In the genomic region with DNA sequence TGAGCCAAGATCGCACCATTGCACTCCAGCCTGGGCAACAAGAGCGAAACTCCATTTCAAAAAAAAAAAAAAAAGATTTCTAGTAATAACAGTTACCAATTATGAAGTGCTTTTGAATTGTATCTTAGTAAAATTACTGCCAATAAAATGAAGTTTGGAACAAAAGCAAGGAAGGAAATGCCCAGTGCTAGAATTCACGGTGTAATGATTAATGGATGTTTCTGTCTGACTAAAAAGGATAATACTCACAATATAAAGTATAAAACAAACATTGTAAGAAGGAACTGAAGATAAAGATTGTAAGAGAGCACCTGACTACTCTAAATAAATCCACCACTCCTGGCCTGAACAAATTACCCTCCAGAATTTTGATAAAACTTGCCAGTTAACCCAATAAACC, we compare ENCODE assay signal across 18 cellular contexts. TPM values are rescaled to one million over a fixed set of nuclear protein-coding genes. Genes with fewer than 3 reads are reported as not detected.
DNase-seq lines count a peak whose midpoint lies in the region; ATAC-seq, FAIRE-seq and TF ChIP-seq lines count a peak whose summit lies in the region.
"Had no signal": no experiment of that assay in that cellular context is flagged by ENCODE, and none has a peak within 500 bp of the region (broad histone marks: within the 10 kb centered on the region; RNA-seq: fewer than 3 reads in every experiment).

No MANE protein-coding gene starts in this region.

- ATAC-seq in A549 (no peak), T-cell (replicated peaks in 1 of 4) (no peak)
- ATAC-seq: Panc1 had no signal

- H3K9me3 ChIP-seq in A549 (no peaks in the 10 kb centered on the region), endothelial cell of umbilical vein (replicated peaks; ENCODE audit: control insufficient read depth, insufficient read depth, low read length) (no peaks in the 10 kb centered on the region)
- no peaks in the 10 kb centered on the region for H3K9me3 ChIP-seq in CD8-positive, alpha-beta memory T cell (ENCODE audit: low read length)

- peak overlapping the region in 6 of 8 donors; percentile 2 to 81 (median 36) for H3K27ac Mint-ChIP-seq in CD8-positive, alpha-beta memory T cell
- peak overlapping the region; percentile 75 to 77 for H3K27ac Mint-ChIP-seq in T-cell
- H3K27ac Mint-ChIP-seq: H9 had no signal

- BruUV-seq in endothelial cell of umbilical vein (replicated peaks; lab: Mats Ljungman, UMichigan): no TSS peak

- intact Hi-C loops in endothelial cell of umbilical vein (cut with micrococcal nuclease): no loop called here

- peak overlapping the region in 1 of 7 donors; percentile 52 for H3K4me3 Mint-ChIP-seq in CD8-positive, alpha-beta memory T cell
- no peak overlapping the region for H3K4me3 Mint-ChIP-seq in T-cell
- H3K4me3 Mint-ChIP-seq: H9 had no signal

- no peak overlapping the region for H3K4me3 ChIP-seq in A549
- no peak overlapping the region for H3K4me3 ChIP-seq in CD8-positive, alpha-beta memory T cell (ENCODE audit: low read length)
- no peak overlapping the region for H3K4me3 ChIP-seq in endothelial cell of umbilical vein (replicated peaks in 1 of 3; ENCODE audit: insufficient read depth in 1 of 3, low read depth in 1 of 3, low read length in 3 of 3)

- H3K4me1 ChIP-seq in A549: peaks cover 34% of the 10 kb centered on the region
- H3K4me1 ChIP-seq in CD8-positive, alpha-beta memory T cell (ENCODE audit: insufficient read depth, low read length): peaks cover 33% of the 10 kb centered on the region
- peaks cover 20% of the 10 kb centered on the region for H3K4me1 ChIP-seq in endothelial cell of umbilical vein (ENCODE audit: control insufficient read depth, extremely low read depth, insufficient read depth, low read length)

- H4K20me1 ChIP-seq in endothelial cell of umbilical vein (replicated peaks; ENCODE audit: control insufficient read depth, extremely low read depth, insufficient read depth, low read length): no peaks in the 10 kb centered on the region

- no peak overlapping the region for H3K9ac ChIP-seq in endothelial cell of umbilical vein (replicated peaks; ENCODE audit: extremely low read depth, insufficient read depth, low read length)

- dilution Hi-C loops in endothelial cell of umbilical vein (cut with MboI; ENCODE audit: extremely low pct_ligation_motif_present, low sequenced_read_pairs): no loop called here

- H3K27me3 ChIP-seq in CD8-positive, alpha-beta memory T cell (ENCODE audit: insufficient read depth, low read length, poor library complexity, severe bottlenecking): no peaks in the 10 kb centered on the region
- H3K27me3 ChIP-seq in endothelial cell of umbilical vein (ENCODE audit: control insufficient read depth in 2 of 2, insufficient read depth in 2 of 2, low read length in 2 of 2): no peaks in the 10 kb centered on the region

- H3K9me3 Mint-ChIP-seq in CD8-positive, alpha-beta memory T cell: no peaks in the 10 kb centered on the region
- no peaks in the 10 kb centered on the region for H3K9me3 Mint-ChIP-seq in T-cell
- H3K9me3 Mint-ChIP-seq: H9 had no signal

- TF ChIP-seq RAD21 in A549 (conservative IDR thresholded peaks at IDR 0.05 in 1 of 2, IDR thresholded peaks at IDR 0.05 in 1 of 2): no peak

- H3K27ac ChIP-seq in A549 (no peak overlapping the region), endothelial cell of umbilical vein (ENCODE audit: insufficient read depth, low read depth, low read length) (no peak overlapping the region)
- H3K27ac ChIP-seq in CD8-positive, alpha-beta memory T cell (ENCODE audit: low read depth, low read length): no peak overlapping the region
- H3K27ac ChIP-seq: C4-2B had no signal

- CTCF ChIA-PET in A549 (lab: Yijun Ruan, JAX) (no interaction called here), T-cell (lab: Charles Lee) (no interaction called here), endothelial cell of umbilical vein (lab: Charles Lee) (interaction anchor here (1.4 kb wide), 1 partner anchor 64 kb away, joined by 4 read pairs; no protein-coding TSS in a partner anchor)
- CTCF ChIA-PET in CD8-positive, alpha-beta memory T cell (lab: Charles Lee): no interaction called here

- no peak for FAIRE-seq in A549 (lab: Jason Lieb, UNC)
- no peak for FAIRE-seq in endothelial cell of umbilical vein (lab: Jason Lieb, UNC)
- FAIRE-seq: A204.1, D721Med had no signal

- H2AFZ ChIP-seq in endothelial cell of umbilical vein (ENCODE audit: low read depth, low read length): no peak overlapping the region

- DNase-seq in A549 (ENCODE audit: low read depth in 1 of 2, low spot score in 1 of 2) (no peak), T-cell (no peak), endothelial cell of umbilical vein (ENCODE audit: low read depth, low spot score) (peak; percentile 78), SW480 (ENCODE audit: low spot score) (no peak), NCI-H187 treated with DMSO at 0.1 percent for 48 hours (lab: John Stamatoyannopoulos, UW) (no peak), retina (no peak)
- DNase-seq in CD8-positive, alpha-beta memory T cell: no peak
- no peak for DNase-seq in activated CD4-positive, alpha-beta T cell treated with anti-CD3 and anti-CD28 coated beads, Interleukin-2, amount 50 U/mL, for 48 hours
- DNase-seq: DMS79, H9, IMR-90, NCI-H1105 treated with DMSO at 0.1 percent for 48 hours, NCI-H1694 treated with DMSO at 0.1 percent for 48 hours, NCI-H446 had no signal

- POLR2A ChIA-PET in A549 (lab: Yijun Ruan, JAX) (no interaction called here), T-cell (lab: Charles Lee) (interaction anchor here in 1 of 2 donors (0.6 to 0.7 kb wide), 2 partner anchors 57 to 498 kb away, joined by 4 to 8 read pairs; no protein-coding TSS in a partner anchor), endothelial cell of umbilical vein (lab: Charles Lee) (no interaction called here)
- POLR2A ChIA-PET in CD8-positive, alpha-beta memory T cell (lab: Charles Lee): no interaction called here

- peaks cover 44 to 69% (median 55%) of the 10 kb centered on the region in 3 donors for H3K4me1 Mint-ChIP-seq in CD8-positive, alpha-beta memory T cell
- peaks cover 53 to 62% (median 55%) of the 10 kb centered on the region in 3 donors for H3K4me1 Mint-ChIP-seq in T-cell

- TF ChIP-seq EP300 in A549 (IDR thresholded peaks at IDR 0.05): no peak

- H3K79me2 ChIP-seq in endothelial cell of umbilical vein (ENCODE audit: control insufficient read depth, insufficient read depth, low read length): peaks cover 4% of the 10 kb centered on the region

- TF ChIP-seq CTCF in A549 (IDR thresholded peaks at IDR 0.05) (no peak), endothelial cell of umbilical vein (IDR thresholded peaks at IDR 0.05; ENCODE audit: extremely low read depth in 1 of 2, insufficient read depth in 1 of 2, low read depth in 1 of 2, low read length in 2 of 2) (no peak)

- TF ChIP-seq POLR2A in A549 (IDR thresholded peaks at IDR 0.05; ENCODE audit: low read length) (no peak), endothelial cell of umbilical vein (IDR thresholded peaks at IDR 0.05; ENCODE audit: low read depth, low read length) (no peak)

- H3K9me1 ChIP-seq in endothelial cell of umbilical vein (replicated peaks; ENCODE audit: control insufficient read depth, extremely low read depth, insufficient read depth, low read length): no peaks in the 10 kb centered on the region

- H3K27me3 Mint-ChIP-seq in CD8-positive, alpha-beta memory T cell: no peaks in the 10 kb centered on the region
- no peaks in the 10 kb centered on the region for H3K27me3 Mint-ChIP-seq in T-cell

- no peaks in the 10 kb centered on the region for H3K36me3 ChIP-seq in CD8-positive, alpha-beta memory T cell (ENCODE audit: insufficient read depth, low read length)
- no peaks in the 10 kb centered on the region for H3K36me3 ChIP-seq in endothelial cell of umbilical vein (ENCODE audit: control insufficient read depth in 2 of 2, extremely low read depth in 1 of 2, insufficient read depth in 2 of 2, low read length in 2 of 2)

- H3K4me2 ChIP-seq in A549 (peak overlapping the region; percentile 22), endothelial cell of umbilical vein (ENCODE audit: insufficient read depth, low read length) (peak overlapping the region; percentile 18)

- H3K36me3 Mint-ChIP-seq in CD8-positive, alpha-beta memory T cell: peaks cover 0 to 17% (median 6%) of the 10 kb centered on the region in 3 donors
- H3K36me3 Mint-ChIP-seq in T-cell: peaks cover 9% of the 10 kb centered on the region

- WGBS in A549 (ENCODE audit: missing lambda C conversion rate): 75% methylated on average over 3 of the region's 3 CpGs

RNA-seq across cellular contexts. Expression of a gene that starts 4.0 kb away (rescaled TPM):
- polyA plus RNA-seq in A549 (2011; rRNA removed): 22.4 and 25.3 TPM in 2 replicates
- 9.6 and 12.2 TPM in 2 replicates for polyA plus RNA-seq in A549 (2012; cell fraction: cytosol; rRNA removed)
- 5.6 and 12.3 TPM in 2 replicates for polyA plus RNA-seq in A549 (2012; cell fraction: nucleus; rRNA removed)
- polyA plus RNA-seq in A549 (2017; fragmentation: RNase III; extraction: RNeasy Plus Mini Kit Qiagen cat#74134 plus additional on column Dnase treatment): 10.6 to 11.6 TPM (median 11.0 TPM) in 3 replicates
- polyA minus RNA-seq in A549 (2011; rRNA and poly(A)+ RNA removed): 19.4 and 19.8 TPM in 2 replicates
- total RNA-seq in CD8-positive, alpha-beta memory T cell: 10 to 100 TPM; 13.1 to 13.7 TPM
- polyA plus RNA-seq in CD8-positive, alpha-beta memory T cell: 28.4 TPM
- 10 to 100 TPM; 16.0 to 27.2 (median 25.8) TPM for total RNA-seq in T-cell
- 1.6 TPM in 2 replicates for total RNA-seq in endothelial cell of umbilical vein
- polyA plus RNA-seq in endothelial cell of umbilical vein: 2.9 and 3.9 TPM in 2 replicates
- 2.5 and 2.7 TPM in 2 replicates for polyA plus RNA-seq in endothelial cell of umbilical vein (2011; cell fraction: cytosol; rRNA removed)
- 2.8 and 3.3 TPM in 2 replicates for polyA plus RNA-seq in endothelial cell of umbilical vein (2011; cell fraction: nucleus; rRNA removed)
- 1.7 and 2.2 TPM in 2 replicates for polyA plus RNA-seq in endothelial cell of umbilical vein (2012)
- 4.4 and 4.9 TPM in 2 replicates for polyA minus RNA-seq in endothelial cell of umbilical vein
- 10.5 TPM for polyA minus RNA-seq in endothelial cell of umbilical vein (2011; cell fraction: cytosol; rRNA and poly(A)+ RNA removed)
- 1.6 and 4.6 TPM in 2 replicates for polyA minus RNA-seq in endothelial cell of umbilical vein (2011; cell fraction: nucleus; rRNA and poly(A)+ RNA removed)

RNA-seq across cellular contexts. Expression of a gene that starts 4.3 kb away (rescaled TPM):
- polyA plus RNA-seq in A549 (2011; rRNA removed) (87.3 and 115 TPM in 2 replicates), A549 (2017; fragmentation: RNase III; extraction: RNeasy Plus Mini Kit Qiagen cat#74134 plus additional on column Dnase treatment) (138 to 161 TPM (median 157 TPM) in 3 replicates), endothelial cell of umbilical vein (56.1 and 77.1 TPM in 2 replicates)
- polyA plus RNA-seq in A549 (2012; cell fraction: cytosol; rRNA removed): 96.2 and 103 TPM in 2 replicates
- 70.3 and 74.3 TPM in 2 replicates for polyA plus RNA-seq in A549 (2012; cell fraction: nucleus; rRNA removed)
- polyA minus RNA-seq in A549 (2011; rRNA and poly(A)+ RNA removed): 21.3 and 23.4 TPM in 2 replicates
- 10 to 100 TPM; 87.4 to 88.0 TPM for total RNA-seq in CD8-positive, alpha-beta memory T cell
- polyA plus RNA-seq in CD8-positive, alpha-beta memory T cell: 188 TPM
- total RNA-seq in T-cell (100 to 1,000 TPM; 114 to 175 (median 158) TPM), endothelial cell of umbilical vein (108 and 116 TPM in 2 replicates)
- 94.4 and 109 TPM in 2 replicates for polyA plus RNA-seq in endothelial cell of umbilical vein (2011; cell fraction: cytosol; rRNA removed)
- 39.8 and 55.6 TPM in 2 replicates for polyA plus RNA-seq in endothelial cell of umbilical vein (2011; cell fraction: nucleus; rRNA removed)
- 96.5 and 111 TPM in 2 replicates for polyA plus RNA-seq in endothelial cell of umbilical vein (2012)
- 37.2 and 38.9 TPM in 2 replicates for polyA minus RNA-seq in endothelial cell of umbilical vein
- polyA minus RNA-seq in endothelial cell of umbilical vein (2011; cell fraction: cytosol; rRNA and poly(A)+ RNA removed): 48.1 TPM
- polyA minus RNA-seq in endothelial cell of umbilical vein (2011; cell fraction: nucleus; rRNA and poly(A)+ RNA removed): 9.6 and 10.2 TPM in 2 replicates
